ENCODE assay signal across 1 cellular context in the genomic region with DNA sequence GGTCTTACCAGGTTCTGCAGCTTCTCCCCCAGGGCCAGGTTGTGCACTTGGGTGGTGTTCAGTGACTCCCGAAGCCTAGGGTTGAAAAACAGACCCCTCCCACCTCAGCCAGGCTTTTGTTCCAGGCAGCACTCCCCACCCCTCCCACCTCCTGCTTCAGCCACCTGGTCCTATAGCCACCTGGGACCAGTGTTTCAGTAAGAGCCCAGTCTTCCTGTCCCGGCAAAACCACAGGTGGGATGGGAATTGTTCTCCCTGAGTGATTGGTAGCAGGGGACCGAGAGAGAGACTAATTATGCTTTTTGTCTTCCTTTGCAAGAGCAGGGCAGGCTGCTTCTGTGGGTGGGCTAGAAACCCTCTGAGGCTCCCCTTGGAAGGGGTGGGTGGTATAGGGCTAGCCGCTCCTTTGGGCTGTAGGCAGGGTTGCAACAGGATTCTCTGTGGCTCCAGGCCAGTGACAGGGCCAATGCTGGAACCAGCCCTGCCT.
TF ChIP-seq lines count a peak whose summit lies in the region.

No MANE protein-coding gene starts in this region.

TF ChIP-seq in GM12878, 131 proteins besides CTCF, POLR2A, EP300 and RAD21:
- TF ChIP-seq, protein P1, sequence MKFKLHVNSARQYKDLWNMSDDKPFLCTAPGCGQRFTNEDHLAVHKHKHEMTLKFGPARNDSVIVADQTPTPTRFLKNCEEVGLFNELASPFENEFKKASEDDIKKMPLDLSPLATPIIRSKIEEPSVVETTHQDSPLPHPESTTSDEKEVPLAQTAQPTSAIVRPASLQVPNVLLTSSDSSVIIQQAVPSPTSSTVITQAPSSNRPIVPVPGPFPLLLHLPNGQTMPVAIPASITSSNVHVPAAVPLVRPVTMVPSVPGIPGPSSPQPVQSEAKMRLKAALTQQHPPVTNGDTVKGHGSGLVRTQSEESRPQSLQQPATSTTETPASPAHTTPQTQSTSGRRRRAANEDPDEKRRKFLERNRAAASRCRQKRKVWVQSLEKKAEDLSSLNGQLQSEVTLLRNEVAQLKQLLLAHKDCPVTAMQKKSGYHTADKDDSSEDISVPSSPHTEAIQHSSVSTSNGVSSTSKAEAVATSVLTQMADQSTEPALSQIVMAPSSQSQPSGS (IDR thresholded peaks at IDR 0.05; ENCODE audit: low read length): no peak
- no peak for TF ChIP-seq RBBP5 (conservative IDR thresholded peaks at IDR 0.05)
- no peak for TF ChIP-seq ZNF384 (IDR thresholded peaks at IDR 0.05; ENCODE audit: borderline replicate concordance, low read depth, low read length)
- TF ChIP-seq, protein P2, sequence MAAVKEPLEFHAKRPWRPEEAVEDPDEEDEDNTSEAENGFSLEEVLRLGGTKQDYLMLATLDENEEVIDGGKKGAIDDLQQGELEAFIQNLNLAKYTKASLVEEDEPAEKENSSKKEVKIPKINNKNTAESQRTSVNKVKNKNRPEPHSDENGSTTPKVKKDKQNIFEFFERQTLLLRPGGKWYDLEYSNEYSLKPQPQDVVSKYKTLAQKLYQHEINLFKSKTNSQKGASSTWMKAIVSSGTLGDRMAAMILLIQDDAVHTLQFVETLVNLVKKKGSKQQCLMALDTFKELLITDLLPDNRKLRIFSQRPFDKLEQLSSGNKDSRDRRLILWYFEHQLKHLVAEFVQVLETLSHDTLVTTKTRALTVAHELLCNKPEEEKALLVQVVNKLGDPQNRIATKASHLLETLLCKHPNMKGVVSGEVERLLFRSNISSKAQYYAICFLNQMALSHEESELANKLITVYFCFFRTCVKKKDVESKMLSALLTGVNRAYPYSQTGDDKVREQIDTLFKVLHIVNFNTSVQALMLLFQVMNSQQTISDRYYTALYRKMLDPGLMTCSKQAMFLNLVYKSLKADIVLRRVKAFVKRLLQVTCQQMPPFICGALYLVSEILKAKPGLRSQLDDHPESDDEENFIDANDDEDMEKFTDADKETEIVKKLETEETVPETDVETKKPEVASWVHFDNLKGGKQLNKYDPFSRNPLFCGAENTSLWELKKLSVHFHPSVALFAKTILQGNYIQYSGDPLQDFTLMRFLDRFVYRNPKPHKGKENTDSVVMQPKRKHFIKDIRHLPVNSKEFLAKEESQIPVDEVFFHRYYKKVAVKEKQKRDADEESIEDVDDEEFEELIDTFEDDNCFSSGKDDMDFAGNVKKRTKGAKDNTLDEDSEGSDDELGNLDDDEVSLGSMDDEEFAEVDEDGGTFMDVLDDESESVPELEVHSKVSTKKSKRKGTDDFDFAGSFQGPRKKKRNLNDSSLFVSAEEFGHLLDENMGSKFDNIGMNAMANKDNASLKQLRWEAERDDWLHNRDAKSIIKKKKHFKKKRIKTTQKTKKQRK (IDR thresholded peaks at IDR 0.05; ENCODE audit: low read depth, low read length): no peak
- TF ChIP-seq, protein P3, sequence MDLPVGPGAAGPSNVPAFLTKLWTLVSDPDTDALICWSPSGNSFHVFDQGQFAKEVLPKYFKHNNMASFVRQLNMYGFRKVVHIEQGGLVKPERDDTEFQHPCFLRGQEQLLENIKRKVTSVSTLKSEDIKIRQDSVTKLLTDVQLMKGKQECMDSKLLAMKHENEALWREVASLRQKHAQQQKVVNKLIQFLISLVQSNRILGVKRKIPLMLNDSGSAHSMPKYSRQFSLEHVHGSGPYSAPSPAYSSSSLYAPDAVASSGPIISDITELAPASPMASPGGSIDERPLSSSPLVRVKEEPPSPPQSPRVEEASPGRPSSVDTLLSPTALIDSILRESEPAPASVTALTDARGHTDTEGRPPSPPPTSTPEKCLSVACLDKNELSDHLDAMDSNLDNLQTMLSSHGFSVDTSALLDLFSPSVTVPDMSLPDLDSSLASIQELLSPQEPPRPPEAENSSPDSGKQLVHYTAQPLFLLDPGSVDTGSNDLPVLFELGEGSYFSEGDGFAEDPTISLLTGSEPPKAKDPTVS (IDR thresholded peaks at IDR 0.05; ENCODE audit: low read depth, low read length): no peak
- no peak for TF ChIP-seq BCL11A (IDR thresholded peaks at IDR 0.05; ENCODE audit: low read depth, low read length)
- no peak for TF ChIP-seq NBN (IDR thresholded peaks at IDR 0.05)
- no peak for TF ChIP-seq ESRRA (IDR thresholded peaks at IDR 0.05; ENCODE audit: low read length)
- TF ChIP-seq BACH1 (IDR thresholded peaks at IDR 0.05; ENCODE audit: borderline replicate concordance): no peak
- no peak for TF ChIP-seq MTA3 (IDR thresholded peaks at IDR 0.05; ENCODE audit: borderline replicate concordance, low read length)
- no peak for TF ChIP-seq RCOR1 (conservative IDR thresholded peaks at IDR 0.05; ENCODE audit: low read depth, low read length)
- no peak for TF ChIP-seq SIN3A (IDR thresholded peaks at IDR 0.05; ENCODE audit: low read depth, low read length)
- no peak for TF ChIP-seq SRF (IDR thresholded peaks at IDR 0.05; ENCODE audit: low read depth in 2 of 2, low read length in 2 of 2)
- TF ChIP-seq TARDBP (IDR thresholded peaks at IDR 0.05; ENCODE audit: borderline replicate concordance): no peak
- TF ChIP-seq ZNF622 (IDR thresholded peaks at IDR 0.05): no peak
- TF ChIP-seq ZNF207 (IDR thresholded peaks at IDR 0.05; ENCODE audit: borderline replicate concordance): no peak
- TF ChIP-seq, protein P4, sequence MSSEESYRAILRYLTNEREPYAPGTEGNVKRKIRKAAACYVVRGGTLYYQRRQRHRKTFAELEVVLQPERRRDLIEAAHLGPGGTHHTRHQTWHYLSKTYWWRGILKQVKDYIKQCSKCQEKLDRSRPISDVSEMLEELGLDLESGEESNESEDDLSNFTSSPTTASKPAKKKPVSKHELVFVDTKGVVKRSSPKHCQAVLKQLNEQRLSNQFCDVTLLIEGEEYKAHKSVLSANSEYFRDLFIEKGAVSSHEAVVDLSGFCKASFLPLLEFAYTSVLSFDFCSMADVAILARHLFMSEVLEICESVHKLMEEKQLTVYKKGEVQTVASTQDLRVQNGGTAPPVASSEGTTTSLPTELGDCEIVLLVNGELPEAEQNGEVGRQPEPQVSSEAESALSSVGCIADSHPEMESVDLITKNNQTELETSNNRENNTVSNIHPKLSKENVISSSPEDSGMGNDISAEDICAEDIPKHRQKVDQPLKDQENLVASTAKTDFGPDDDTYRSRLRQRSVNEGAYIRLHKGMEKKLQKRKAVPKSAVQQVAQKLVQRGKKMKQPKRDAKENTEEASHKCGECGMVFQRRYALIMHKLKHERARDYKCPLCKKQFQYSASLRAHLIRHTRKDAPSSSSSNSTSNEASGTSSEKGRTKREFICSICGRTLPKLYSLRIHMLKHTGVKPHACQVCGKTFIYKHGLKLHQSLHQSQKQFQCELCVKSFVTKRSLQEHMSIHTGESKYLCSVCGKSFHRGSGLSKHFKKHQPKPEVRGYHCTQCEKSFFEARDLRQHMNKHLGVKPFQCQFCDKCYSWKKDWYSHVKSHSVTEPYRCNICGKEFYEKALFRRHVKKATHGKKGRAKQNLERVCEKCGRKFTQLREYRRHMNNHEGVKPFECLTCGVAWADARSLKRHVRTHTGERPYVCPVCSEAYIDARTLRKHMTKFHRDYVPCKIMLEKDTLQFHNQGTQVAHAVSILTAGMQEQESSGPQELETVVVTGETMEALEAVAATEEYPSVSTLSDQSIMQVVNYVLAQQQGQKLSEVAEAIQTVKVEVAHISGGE (CRISPR knock-in tag; IDR thresholded peaks at IDR 0.05): no peak
- no peak for TF ChIP-seq KAT2A (conservative IDR thresholded peaks at IDR 0.05; ENCODE audit: control insufficient read depth, low read depth, low read length)
